In the genomic region with DNA sequence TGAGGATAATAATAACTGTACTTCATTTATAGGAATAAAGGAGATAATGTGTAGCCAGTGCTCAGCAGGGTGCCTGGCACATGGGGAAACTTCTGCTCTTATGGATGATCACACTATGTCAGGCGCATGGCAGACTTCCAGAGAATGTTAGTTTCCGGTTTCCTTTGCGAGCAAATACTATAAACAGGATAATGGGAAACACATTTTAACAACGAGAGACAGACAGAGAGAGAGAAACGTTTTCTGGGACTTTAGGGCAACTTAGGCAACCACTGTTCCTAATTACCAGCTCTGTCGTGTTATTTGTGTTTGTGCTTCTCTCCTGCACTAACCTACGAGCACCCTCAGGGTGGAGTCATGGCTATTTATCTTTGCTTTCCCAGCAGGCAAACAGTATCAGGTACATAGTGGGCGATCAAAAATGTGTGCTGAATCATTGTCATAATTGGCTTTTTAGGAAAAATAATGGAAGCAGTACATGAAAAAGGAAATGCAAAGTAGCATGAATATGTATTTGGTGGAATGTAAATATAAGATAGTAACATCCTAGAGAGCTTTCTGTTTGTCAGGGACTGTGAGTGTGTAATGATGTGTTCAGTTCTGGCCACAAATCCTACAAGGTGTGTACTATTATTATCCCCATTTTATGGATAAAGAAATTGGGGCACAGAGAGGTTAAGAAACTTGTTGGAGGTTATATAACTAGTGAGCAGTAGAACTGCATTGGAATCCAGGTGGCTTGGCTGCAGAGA, we compare ENCODE assay signal across 1 cellular context.
A peak's percentile ranks its signal among the peaks of the same experiment; 100 is the strongest.
TF ChIP-seq lines count a peak whose summit lies in the region.

No MANE protein-coding gene starts in this region.

TF ChIP-seq in liver, 16 proteins besides CTCF, POLR2A, EP300 and RAD21 (continued from another document):
- TF ChIP-seq FOXA2 (IDR thresholded peaks at IDR 0.05) (peak; percentile 33), ZBTB33 (IDR thresholded peaks at IDR 0.05) (no peak), HNF4G (IDR thresholded peaks at IDR 0.05) (no peak), EGR1 (IDR thresholded peaks at IDR 0.05; ENCODE audit: low read depth in 2 of 2) (no peak), HNF4A (conservative IDR thresholded peaks at IDR 0.05) (peak in 1 of 2 donors; percentile 37), JUND (IDR thresholded peaks at IDR 0.05) (no peak), SP1 (IDR thresholded peaks at IDR 0.05) (peak; percentile 39), NR2F2 (IDR thresholded peaks at IDR 0.05) (no peak), GABPA (IDR thresholded peaks at IDR 0.05 in 1 of 2, conservative IDR thresholded peaks at IDR 0.05 in 1 of 2) (peak in 1 of 2 donors; percentile 18)
- TF ChIP-seq, protein P1, sequence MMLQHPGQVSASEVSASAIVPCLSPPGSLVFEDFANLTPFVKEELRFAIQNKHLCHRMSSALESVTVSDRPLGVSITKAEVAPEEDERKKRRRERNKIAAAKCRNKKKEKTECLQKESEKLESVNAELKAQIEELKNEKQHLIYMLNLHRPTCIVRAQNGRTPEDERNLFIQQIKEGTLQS (IDR thresholded peaks at IDR 0.05), result no peak
- TF ChIP-seq, protein P2, sequence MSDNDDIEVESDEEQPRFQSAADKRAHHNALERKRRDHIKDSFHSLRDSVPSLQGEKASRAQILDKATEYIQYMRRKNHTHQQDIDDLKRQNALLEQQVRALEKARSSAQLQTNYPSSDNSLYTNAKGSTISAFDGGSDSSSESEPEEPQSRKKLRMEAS (IDR thresholded peaks at IDR 0.05), result peak; percentile 8
